2 cellular contexts compared by ENCODE assay signal in genomic region chr17:64938925-64939474, GRCh38.
TF ChIP-seq lines count a peak whose summit lies in the region.

No MANE protein-coding gene starts in this region.

TF ChIP-seq in K562, 482 proteins besides CTCF, POLR2A, EP300 and RAD21 (continues in another document):
- TF ChIP-seq, protein P1, sequence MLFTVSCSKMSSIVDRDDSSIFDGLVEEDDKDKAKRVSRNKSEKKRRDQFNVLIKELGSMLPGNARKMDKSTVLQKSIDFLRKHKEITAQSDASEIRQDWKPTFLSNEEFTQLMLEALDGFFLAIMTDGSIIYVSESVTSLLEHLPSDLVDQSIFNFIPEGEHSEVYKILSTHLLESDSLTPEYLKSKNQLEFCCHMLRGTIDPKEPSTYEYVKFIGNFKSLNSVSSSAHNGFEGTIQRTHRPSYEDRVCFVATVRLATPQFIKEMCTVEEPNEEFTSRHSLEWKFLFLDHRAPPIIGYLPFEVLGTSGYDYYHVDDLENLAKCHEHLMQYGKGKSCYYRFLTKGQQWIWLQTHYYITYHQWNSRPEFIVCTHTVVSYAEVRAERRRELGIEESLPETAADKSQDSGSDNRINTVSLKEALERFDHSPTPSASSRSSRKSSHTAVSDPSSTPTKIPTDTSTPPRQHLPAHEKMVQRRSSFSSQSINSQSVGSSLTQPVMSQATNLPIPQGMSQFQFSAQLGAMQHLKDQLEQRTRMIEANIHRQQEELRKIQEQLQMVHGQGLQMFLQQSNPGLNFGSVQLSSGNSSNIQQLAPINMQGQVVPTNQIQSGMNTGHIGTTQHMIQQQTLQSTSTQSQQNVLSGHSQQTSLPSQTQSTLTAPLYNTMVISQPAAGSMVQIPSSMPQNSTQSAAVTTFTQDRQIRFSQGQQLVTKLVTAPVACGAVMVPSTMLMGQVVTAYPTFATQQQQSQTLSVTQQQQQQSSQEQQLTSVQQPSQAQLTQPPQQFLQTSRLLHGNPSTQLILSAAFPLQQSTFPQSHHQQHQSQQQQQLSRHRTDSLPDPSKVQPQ (CRISPR knock-in tag; IDR thresholded peaks at IDR 0.05; ENCODE audit: borderline replicate concordance): no peak
- TF ChIP-seq, protein P2, sequence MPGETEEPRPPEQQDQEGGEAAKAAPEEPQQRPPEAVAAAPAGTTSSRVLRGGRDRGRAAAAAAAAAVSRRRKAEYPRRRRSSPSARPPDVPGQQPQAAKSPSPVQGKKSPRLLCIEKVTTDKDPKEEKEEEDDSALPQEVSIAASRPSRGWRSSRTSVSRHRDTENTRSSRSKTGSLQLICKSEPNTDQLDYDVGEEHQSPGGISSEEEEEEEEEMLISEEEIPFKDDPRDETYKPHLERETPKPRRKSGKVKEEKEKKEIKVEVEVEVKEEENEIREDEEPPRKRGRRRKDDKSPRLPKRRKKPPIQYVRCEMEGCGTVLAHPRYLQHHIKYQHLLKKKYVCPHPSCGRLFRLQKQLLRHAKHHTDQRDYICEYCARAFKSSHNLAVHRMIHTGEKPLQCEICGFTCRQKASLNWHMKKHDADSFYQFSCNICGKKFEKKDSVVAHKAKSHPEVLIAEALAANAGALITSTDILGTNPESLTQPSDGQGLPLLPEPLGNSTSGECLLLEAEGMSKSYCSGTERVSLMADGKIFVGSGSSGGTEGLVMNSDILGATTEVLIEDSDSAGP (CRISPR knock-in tag; IDR thresholded peaks at IDR 0.05): no peak
- TF ChIP-seq, protein P3, sequence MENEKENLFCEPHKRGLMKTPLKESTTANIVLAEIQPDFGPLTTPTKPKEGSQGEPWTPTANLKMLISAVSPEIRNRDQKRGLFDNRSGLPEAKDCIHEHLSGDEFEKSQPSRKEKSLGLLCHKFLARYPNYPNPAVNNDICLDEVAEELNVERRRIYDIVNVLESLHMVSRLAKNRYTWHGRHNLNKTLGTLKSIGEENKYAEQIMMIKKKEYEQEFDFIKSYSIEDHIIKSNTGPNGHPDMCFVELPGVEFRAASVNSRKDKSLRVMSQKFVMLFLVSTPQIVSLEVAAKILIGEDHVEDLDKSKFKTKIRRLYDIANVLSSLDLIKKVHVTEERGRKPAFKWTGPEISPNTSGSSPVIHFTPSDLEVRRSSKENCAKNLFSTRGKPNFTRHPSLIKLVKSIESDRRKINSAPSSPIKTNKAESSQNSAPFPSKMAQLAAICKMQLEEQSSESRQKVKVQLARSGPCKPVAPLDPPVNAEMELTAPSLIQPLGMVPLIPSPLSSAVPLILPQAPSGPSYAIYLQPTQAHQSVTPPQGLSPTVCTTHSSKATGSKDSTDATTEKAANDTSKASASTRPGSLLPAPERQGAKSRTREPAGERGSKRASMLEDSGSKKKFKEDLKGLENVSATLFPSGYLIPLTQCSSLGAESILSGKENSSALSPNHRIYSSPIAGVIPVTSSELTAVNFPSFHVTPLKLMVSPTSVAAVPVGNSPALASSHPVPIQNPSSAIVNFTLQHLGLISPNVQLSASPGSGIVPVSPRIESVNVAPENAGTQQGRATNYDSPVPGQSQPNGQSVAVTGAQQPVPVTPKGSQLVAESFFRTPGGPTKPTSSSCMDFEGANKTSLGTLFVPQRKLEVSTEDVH (IDR thresholded peaks at IDR 0.05; ENCODE audit: low read depth, partially characterized antibody): no peak
- no peak for TF ChIP-seq POLR2AphosphoS2 (IDR thresholded peaks at IDR 0.05; ENCODE audit: low read length)
- TF ChIP-seq, protein P4, sequence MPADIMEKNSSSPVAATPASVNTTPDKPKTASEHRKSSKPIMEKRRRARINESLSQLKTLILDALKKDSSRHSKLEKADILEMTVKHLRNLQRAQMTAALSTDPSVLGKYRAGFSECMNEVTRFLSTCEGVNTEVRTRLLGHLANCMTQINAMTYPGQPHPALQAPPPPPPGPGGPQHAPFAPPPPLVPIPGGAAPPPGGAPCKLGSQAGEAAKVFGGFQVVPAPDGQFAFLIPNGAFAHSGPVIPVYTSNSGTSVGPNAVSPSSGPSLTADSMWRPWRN (IDR thresholded peaks at IDR 0.05; ENCODE audit: low read depth): no peak
- no peak for TF ChIP-seq ARHGAP35 (IDR thresholded peaks at IDR 0.05; ENCODE audit: partially characterized antibody)
- no peak for TF ChIP-seq XRCC4 (IDR thresholded peaks at IDR 0.05; ENCODE audit: extremely low read depth, insufficient read depth, insufficient read length)
- no peak for TF ChIP-seq NKRF (IDR thresholded peaks at IDR 0.05; ENCODE audit: borderline replicate concordance)
- TF ChIP-seq MTA2 (IDR thresholded peaks at IDR 0.05; ENCODE audit: low read depth): no peak
- TF ChIP-seq POLR2AphosphoS5 (IDR thresholded peaks at IDR 0.05; ENCODE audit: control insufficient read depth, insufficient read depth, low read depth, low read length): no peak
- TF ChIP-seq NR2C2 (CRISPR knock-in tag; IDR thresholded peaks at IDR 0.05): no peak
- 0 out of 2 replicates have a peak, but pooled peaks have one; percentile 46 for TF ChIP-seq NR2C2 (tag; IDR thresholded peaks at IDR 0.05)
- TF ChIP-seq CAMTA2 (CRISPR knock-in tag; conservative IDR thresholded peaks at IDR 0.05): no peak
- TF ChIP-seq FIP1L1 (IDR thresholded peaks at IDR 0.05; ENCODE audit: low read depth, low read length, poor library complexity, severe bottlenecking): no peak
- no peak for TF ChIP-seq SMAD2 (IDR thresholded peaks at IDR 0.05; ENCODE audit: low read depth, low read length)
- no peak for TF ChIP-seq EGR1 (conservative IDR thresholded peaks at IDR 0.05)
- TF ChIP-seq TGIF2 (CRISPR knock-in tag; IDR thresholded peaks at IDR 0.05): no peak
- TF ChIP-seq MCM5 (IDR thresholded peaks at IDR 0.05; ENCODE audit: low read depth): no peak
- TF ChIP-seq PURB (CRISPR knock-in tag; IDR thresholded peaks at IDR 0.05; ENCODE audit: low read depth): no peak
- TF ChIP-seq SRSF3 (IDR thresholded peaks at IDR 0.05; ENCODE audit: insufficient read depth, low read length): no peak
- no peak for TF ChIP-seq NFE2L1 (tag; IDR thresholded peaks at IDR 0.05; ENCODE audit: borderline replicate concordance, low read depth)
- no peak for TF ChIP-seq ZZZ3 (IDR thresholded peaks at IDR 0.05)

TF ChIP-seq in HepG2, 621 proteins besides CTCF, POLR2A, EP300 and RAD21 (continues in another document):
- TF ChIP-seq XRCC5 (optimal IDR thresholded peaks at IDR 0.05; ENCODE audit: low read length): peak; percentile 87
- TF ChIP-seq THAP9 (CRISPR knock-in tag; IDR thresholded peaks at IDR 0.05; ENCODE audit: borderline replicate concordance): peak; percentile 59; the same call in 1 of the 2 replicates
- peak; percentile 37; the same call in 1 of the 2 replicates for TF ChIP-seq ZNF143 (CRISPR knock-in tag; IDR thresholded peaks at IDR 0.05)
- TF ChIP-seq, protein P5, sequence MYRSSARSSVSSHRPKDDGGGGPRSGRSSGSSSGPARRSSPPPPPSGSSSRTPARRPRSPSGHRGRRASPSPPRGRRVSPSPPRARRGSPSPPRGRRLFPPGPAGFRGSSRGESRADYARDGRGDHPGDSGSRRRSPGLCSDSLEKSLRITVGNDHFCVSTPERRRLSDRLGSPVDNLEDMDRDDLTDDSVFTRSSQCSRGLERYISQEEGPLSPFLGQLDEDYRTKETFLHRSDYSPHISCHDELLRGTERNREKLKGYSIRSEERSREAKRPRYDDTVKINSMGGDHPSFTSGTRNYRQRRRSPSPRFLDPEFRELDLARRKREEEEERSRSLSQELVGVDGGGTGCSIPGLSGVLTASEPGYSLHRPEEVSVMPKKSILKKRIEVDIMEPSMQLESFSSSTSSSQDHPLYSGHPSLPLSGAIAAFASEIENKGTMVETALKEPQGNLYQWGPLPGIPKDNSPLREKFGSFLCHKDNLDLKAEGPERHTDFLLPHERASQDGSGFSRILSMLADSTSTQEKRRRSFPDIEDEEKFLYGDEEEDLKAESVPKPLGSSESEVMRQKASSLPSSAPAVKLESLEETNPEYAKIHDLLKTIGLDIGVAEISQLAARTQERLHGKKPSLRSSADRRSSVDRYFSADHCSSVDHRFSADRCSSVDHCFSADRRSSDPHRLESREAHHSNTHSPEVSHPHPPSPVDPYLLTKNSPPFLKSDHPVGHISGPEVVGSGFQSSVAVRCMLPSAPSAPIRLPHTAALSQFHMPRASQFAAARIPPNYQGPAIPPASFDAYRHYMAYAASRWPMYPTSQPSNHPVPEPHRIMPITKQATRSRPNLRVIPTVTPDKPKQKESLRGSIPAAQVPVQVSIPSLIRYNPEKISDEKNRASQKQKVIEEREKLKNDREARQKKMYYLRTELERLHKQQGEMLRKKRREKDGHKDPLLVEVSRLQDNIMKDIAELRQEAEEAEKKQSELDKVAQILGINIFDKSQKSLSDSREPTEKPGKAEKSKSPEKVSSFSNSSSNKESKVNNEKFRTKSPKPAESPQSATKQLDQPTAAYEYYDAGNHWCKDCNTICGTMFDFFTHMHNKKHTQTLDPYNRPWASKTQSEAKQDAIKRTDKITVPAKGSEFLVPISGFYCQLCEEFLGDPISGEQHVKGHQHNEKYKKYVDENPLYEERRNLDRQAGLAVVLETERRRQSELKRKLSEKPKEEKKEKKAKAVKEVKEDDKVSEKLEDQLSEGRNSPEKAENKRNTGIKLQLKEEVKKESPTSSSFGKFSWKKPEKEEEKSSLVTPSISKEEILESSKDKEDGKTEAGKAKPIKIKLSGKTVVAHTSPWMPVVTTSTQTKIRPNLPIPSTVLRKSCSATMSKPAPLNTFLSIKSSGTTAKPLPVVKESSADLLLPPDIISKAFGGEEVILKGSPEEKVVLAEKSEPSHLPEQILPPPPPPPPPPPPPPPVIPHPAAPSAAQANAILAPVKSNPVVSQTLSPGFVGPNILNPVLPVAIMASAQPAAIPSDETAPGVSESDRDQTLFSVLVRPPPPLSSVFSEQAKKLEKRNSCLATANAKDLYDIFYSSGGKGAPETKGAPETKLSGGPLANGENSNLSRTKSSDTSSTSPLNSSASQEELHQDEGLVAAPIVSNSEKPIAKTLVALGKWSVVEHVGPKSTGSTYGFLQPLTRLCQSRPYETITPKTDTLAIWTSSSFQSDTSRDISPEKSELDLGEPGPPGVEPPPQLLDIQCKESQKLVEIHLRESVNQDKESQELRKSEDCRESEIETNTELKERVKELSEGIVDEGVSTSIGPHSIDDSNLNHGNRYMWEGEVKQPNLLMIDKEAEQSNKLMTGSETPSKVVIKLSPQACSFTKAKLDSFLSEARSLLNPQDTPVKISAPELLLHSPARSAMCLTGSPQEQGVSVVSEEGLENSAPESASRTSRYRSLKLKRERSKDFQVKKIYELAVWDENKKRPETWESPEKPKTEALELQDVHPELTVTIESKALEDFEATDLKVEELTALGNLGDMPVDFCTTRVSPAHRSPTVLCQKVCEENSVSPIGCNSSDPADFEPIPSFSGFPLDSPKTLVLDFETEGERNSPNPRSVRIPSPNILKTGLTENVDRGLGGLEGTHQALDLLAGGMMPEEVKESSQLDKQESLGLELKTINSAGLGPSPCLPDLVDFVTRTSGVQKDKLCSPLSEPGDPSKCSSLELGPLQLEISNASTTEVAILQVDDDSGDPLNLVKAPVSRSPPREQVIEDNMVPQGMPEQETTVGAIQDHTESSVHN (CRISPR knock-in tag; IDR thresholded peaks at IDR 0.05): no peak
- TF ChIP-seq HOXA7 (CRISPR knock-in tag; IDR thresholded peaks at IDR 0.05): no peak
- TF ChIP-seq TARDBP (CRISPR knock-in tag; IDR thresholded peaks at IDR 0.05): peak; percentile 9; the same call in 1 of the 2 replicates
- TF ChIP-seq ATF7 (IDR thresholded peaks at IDR 0.05): no peak
- no peak for TF ChIP-seq ATF7 (CRISPR knock-in tag; IDR thresholded peaks at IDR 0.05)
- TF ChIP-seq, protein P6, sequence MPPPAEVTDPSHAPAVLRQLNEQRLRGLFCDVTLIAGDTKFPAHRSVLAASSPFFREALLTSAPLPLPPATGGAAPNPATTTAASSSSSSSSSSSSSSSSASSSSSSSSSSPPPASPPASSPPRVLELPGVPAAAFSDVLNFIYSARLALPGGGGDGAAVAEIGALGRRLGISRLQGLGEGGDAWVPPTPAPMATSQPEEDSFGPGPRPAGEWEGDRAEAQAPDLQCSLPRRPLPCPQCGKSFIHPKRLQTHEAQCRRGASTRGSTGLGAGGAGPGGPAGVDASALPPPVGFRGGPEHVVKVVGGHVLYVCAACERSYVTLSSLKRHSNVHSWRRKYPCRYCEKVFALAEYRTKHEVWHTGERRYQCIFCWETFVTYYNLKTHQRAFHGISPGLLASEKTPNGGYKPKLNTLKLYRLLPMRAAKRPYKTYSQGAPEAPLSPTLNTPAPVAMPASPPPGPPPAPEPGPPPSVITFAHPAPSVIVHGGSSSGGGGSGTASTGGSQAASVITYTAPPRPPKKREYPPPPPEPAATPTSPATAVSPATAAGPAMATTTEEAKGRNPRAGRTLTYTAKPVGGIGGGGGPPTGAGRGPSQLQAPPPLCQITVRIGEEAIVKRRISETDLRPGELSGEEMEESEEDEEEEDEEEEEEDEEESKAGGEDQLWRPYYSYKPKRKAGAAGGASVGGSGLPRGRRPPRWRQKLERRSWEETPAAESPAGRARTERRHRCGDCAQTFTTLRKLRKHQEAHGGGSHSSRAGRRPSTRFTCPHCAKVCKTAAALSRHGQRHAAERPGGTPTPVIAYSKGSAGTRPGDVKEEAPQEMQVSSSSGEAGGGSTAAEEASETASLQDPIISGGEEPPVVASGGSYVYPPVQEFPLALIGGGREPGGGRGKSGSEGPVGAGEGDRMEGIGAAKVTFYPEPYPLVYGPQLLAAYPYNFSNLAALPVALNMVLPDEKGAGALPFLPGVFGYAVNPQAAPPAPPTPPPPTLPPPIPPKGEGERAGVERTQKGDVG (CRISPR knock-in tag; IDR thresholded peaks at IDR 0.05; ENCODE audit: borderline replicate concordance): peak; percentile 93; the same call in 1 of the 2 replicates
- no peak for TF ChIP-seq ZNF570 (CRISPR knock-in tag; IDR thresholded peaks at IDR 0.05; ENCODE audit: borderline replicate concordance)
- TF ChIP-seq, protein P7, sequence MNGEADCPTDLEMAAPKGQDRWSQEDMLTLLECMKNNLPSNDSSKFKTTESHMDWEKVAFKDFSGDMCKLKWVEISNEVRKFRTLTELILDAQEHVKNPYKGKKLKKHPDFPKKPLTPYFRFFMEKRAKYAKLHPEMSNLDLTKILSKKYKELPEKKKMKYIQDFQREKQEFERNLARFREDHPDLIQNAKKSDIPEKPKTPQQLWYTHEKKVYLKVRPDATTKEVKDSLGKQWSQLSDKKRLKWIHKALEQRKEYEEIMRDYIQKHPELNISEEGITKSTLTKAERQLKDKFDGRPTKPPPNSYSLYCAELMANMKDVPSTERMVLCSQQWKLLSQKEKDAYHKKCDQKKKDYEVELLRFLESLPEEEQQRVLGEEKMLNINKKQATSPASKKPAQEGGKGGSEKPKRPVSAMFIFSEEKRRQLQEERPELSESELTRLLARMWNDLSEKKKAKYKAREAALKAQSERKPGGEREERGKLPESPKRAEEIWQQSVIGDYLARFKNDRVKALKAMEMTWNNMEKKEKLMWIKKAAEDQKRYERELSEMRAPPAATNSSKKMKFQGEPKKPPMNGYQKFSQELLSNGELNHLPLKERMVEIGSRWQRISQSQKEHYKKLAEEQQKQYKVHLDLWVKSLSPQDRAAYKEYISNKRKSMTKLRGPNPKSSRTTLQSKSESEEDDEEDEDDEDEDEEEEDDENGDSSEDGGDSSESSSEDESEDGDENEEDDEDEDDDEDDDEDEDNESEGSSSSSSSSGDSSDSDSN (CRISPR knock-in tag; IDR thresholded peaks at IDR 0.05): peak; percentile 51; the same call in 1 of the 2 replicates
- TF ChIP-seq ZNF672 (CRISPR knock-in tag; IDR thresholded peaks at IDR 0.05): no peak
